Comparison of ENCODE assay signal across 8 cellular contexts in the genomic region with DNA sequence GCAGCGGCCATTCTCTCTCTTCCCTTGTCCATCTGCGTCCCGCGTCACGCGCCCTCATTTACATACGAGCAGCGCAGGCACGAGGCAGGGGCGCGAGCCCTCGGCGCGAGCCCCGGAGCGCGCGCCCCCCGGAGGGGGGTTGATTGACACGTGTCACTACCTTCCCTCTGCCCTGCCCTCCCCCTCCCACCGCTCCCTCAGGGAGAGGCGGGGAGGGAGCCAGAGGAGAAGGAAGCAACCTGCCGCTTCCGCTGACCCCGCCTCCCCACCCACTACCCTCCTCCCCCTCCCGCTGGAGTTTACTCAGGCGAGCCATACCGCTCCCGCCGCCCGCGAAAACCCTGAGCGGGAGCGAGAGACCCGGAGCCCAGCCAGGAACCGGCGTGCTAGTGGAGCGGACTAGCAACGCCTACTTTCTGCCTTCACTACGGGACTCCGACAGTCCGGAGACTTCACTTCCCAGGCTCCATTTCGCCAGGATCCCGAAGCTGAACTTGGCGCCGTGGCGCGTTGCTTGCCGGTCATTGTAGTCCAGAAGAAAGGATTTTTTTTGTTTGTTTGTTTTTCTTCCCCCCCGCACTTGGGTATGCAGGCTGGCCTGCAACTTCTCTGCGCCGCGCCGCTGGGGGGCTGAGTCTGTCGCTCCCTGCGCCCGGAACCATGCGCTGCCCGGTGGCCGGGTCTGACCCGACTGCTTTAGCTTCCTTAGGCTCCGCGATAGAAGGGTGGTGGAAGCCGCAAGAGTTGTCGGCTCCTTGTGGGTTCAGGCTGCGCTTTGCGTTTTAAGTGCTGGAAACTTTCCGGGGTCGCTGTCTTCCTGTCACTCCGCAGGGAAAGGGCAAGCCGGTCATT. TPM values are rescaled to one million over a fixed set of nuclear protein-coding genes. Genes with fewer than 3 reads are reported as not detected.
A peak's percentile ranks its signal among the peaks of the same experiment; 100 is the strongest.
DNase-seq lines count a peak whose midpoint lies in the region; ATAC-seq lines count a peak whose summit lies in the region.

A gene (minus strand): TSS at position 36 of the 852 bp plus-strand sequence. CDS start 4 bp downstream, at position 32.

- ATAC-seq in GM18519 (IDR thresholded peaks at IDR 0.05; ENCODE audit: low FRiP score, unreplicated experiment) (peak; percentile 77), HG03064 (IDR thresholded peaks at IDR 0.05; ENCODE audit: low read depth, unreplicated experiment) (peak; percentile 73)

- DNase-seq in A172 (ENCODE audit: low spot score) = peak; percentile 91
- peak; percentile 85 for DNase-seq in NCI-H2107 treated with DMSO at 0.1 percent for 48 hours (lab: John Stamatoyannopoulos, UW; ENCODE audit: unreplicated experiment)
- peak; percentile 94 for DNase-seq in UCSD-AML1 (lab: John Stamatoyannopoulos, UW; ENCODE audit: unreplicated experiment)
- DNase-seq in brain pericyte (ENCODE audit: low read depth, low spot score) = peak; percentile 94
- DNase-seq in skeletal muscle cell (ENCODE audit: low read depth) = peak; percentile 86

- H3K4me3 ChIP-seq in iPS-11a (ENCODE audit: low read depth, low read length) (peak within 1 kb of the TSS; percentile 74), skeletal muscle cell (ENCODE audit: low read depth, low read length) (peak within 1 kb of the TSS; percentile 90)

RNA-seq across cellular contexts. Expression of the gene that starts here (rescaled TPM):
- total RNA-seq in A172 (2014; rRNA removed; shearing (Covaris generic)) = 7.4 and 14.4 TPM in 2 replicates

Comparison
In these comparisons a context has a peak if more than half of its experiments do, and no peak if none do; other contexts are left out.
1. Peak in every context shown above with its lines: DNase-seq, ATAC-seq and H3K4me3 ChIP-seq.